8 cellular contexts compared by ENCODE assay signal in the genomic region with DNA sequence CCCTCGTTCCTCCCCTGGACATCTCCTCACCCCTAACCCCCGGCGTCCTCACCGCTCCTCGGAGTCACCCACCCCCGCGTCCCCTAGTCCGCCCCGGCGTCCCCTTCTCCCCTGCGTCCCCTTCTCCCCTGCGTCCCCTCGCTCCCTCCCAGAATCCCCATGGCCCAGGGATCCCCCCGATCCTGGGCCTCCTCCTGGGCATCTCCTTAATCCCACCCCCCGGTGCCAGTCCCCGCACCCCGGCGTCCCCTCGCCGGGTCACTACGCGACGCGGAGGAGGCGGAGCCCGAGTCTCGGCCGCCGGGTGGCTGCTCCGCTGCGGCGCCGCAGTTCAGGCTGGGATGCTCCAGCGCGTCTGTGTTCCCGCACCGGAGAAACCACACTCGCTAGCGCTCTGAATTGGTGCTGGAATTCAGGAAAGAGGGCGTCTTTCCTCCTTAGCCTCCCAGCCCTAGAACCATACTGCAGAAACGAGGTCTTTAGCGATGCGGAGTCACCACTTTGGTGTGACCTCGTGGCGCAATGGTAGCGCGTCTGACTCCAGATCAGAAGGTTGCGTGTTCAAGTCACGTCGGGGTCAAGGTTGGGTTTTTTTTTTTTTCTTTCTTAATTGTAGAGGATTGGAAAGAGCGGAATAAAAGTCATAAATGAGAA. TPM values are rescaled to one million over a fixed set of nuclear protein-coding genes. Genes with fewer than 3 reads are reported as not detected.
DNase-seq lines count a peak whose midpoint lies in the region; ATAC-seq and TF ChIP-seq lines count a peak whose summit lies in the region.

No MANE protein-coding gene starts in this region.

- H3K4me2 ChIP-seq in Karpas-422 (ENCODE audit: low read depth, low read length, poor library complexity, severe bottlenecking), result peak overlapping the region; percentile 75

- H3K79me2 ChIP-seq in Karpas-422 (ENCODE audit: low read length), result no peaks in the 10 kb centered on the region

- H3K36me3 Mint-ChIP-seq in Caco-2 (ENCODE audit: insufficient read depth, unreplicated experiment) (peaks cover 16% of the 10 kb centered on the region), nephron progenitor cell (ENCODE audit: low read depth) (no peaks in the 10 kb centered on the region)
- H3K36me3 Mint-ChIP-seq in stimulated activated naive CD8-positive, alpha-beta T cell treated with anti-CD3 and anti-CD28 coated beads, Interleukin-15, Interleukin-2, amounts not matched to agents 100 ng/mL and 50 ng/mL, for 24 hours (ENCODE audit: low read depth), result peaks cover 4% of the 10 kb centered on the region

- H3K27ac ChIP-seq in Karpas-422 (ENCODE audit: low read length), result peak overlapping the region; percentile 93
- H3K27ac ChIP-seq in RWPE2 (ENCODE audit: poor library complexity, severe bottlenecking), result peak overlapping the region; percentile 55

- H2AFZ ChIP-seq in Karpas-422 (ENCODE audit: low read length), result peak overlapping the region; percentile 60; the same call in 1 of the 2 replicates

- no peaks in the 10 kb centered on the region for H3K9me2 ChIP-seq in Karpas-422 (replicated peaks; ENCODE audit: insufficient read depth, low read length)

- H3K27me3 Mint-ChIP-seq in Caco-2 (ENCODE audit: insufficient read depth, unreplicated experiment), result peaks cover 2% of the 10 kb centered on the region
- peaks cover 13% of the 10 kb centered on the region for H3K27me3 Mint-ChIP-seq in nephron progenitor cell (ENCODE audit: low read depth, poor library complexity)
- peaks cover 7% of the 10 kb centered on the region for H3K27me3 Mint-ChIP-seq in stimulated activated naive CD8-positive, alpha-beta T cell treated with anti-CD3 and anti-CD28 coated beads, Interleukin-15, Interleukin-2, amounts not matched to agents 100 ng/mL and 50 ng/mL, for 24 hours

- no peaks in the 10 kb centered on the region for H3K36me3 ChIP-seq in Caco-2 (ENCODE audit: control insufficient read depth, insufficient read depth, low read length)
- no peaks in the 10 kb centered on the region for H3K36me3 ChIP-seq in Karpas-422 (ENCODE audit: insufficient read depth, low read length)
- no peaks in the 10 kb centered on the region for H3K36me3 ChIP-seq in RWPE2 (ENCODE audit: low read depth)

- H3K4me1 Mint-ChIP-seq in Caco-2 (ENCODE audit: low read depth, unreplicated experiment), result peaks cover 11% of the 10 kb centered on the region
- H3K4me1 Mint-ChIP-seq in nephron progenitor cell, result peaks cover 33% of the 10 kb centered on the region
- peaks cover 11% of the 10 kb centered on the region for H3K4me1 Mint-ChIP-seq in stimulated activated naive CD8-positive, alpha-beta T cell treated with anti-CD3 and anti-CD28 coated beads, Interleukin-15, Interleukin-2, amounts not matched to agents 100 ng/mL and 50 ng/mL, for 24 hours (ENCODE audit: low read depth)

- intact Hi-C loops in Caco-2 (cut with micrococcal nuclease; ENCODE audit: unreplicated experiment), result loop anchor here (1.0 to 2.0 kb wide), 2 partner anchors 141 to 145 kb away; a partner anchor contains a TSS

- peak overlapping the region; percentile 71 for H3K9ac ChIP-seq in Karpas-422 (ENCODE audit: low read length)

- H4K20me1 ChIP-seq in Karpas-422 (ENCODE audit: insufficient read depth, low read depth, low read length), result no peaks in the 10 kb centered on the region

- CTCF ChIA-PET in Caco-2 (lab: Charles Lee), result no interaction called here

- H3K27ac Mint-ChIP-seq in Caco-2 (ENCODE audit: unreplicated experiment) (peak overlapping the region; percentile 95), nephron progenitor cell (peak overlapping the region; percentile 83)
- peak overlapping the region; percentile 94 for H3K27ac Mint-ChIP-seq in stimulated activated naive CD8-positive, alpha-beta T cell treated with anti-CD3 and anti-CD28 coated beads, Interleukin-15, Interleukin-2, amounts not matched to agents 100 ng/mL and 50 ng/mL, for 24 hours

- H3K27me3 ChIP-seq in Caco-2 (replicated peaks; ENCODE audit: control insufficient read depth, insufficient read depth, low read length) (no peaks in the 10 kb centered on the region), Karpas-422 (ENCODE audit: low read length) (no peaks in the 10 kb centered on the region), RWPE2 (ENCODE audit: insufficient read depth, poor library complexity, severe bottlenecking) (no peaks in the 10 kb centered on the region)

- H3K4me3 ChIP-seq in Caco-2 (ENCODE audit: low read depth, low read length) (peak overlapping the region; percentile 98), Karpas-422 (ENCODE audit: low read length) (peak overlapping the region; percentile 75), RWPE2 (ENCODE audit: severe bottlenecking) (peak overlapping the region; percentile 73), foreskin fibroblast (ENCODE audit: low read depth in 1 of 2, low read length in 2 of 2) (peak overlapping the region; percentile 55 to 69)

- DNase-seq in Caco-2 (peak; percentile 93 to 94), Karpas-422 (peak; percentile 83), RWPE2 (ENCODE audit: low spot score) (peak; percentile 77), activated gamma-delta T cell treated with Interleukin-2 at 50 U/mL for 16 hours (peak; percentile 81), foreskin fibroblast (peak; percentile 84 to 95), nephron progenitor cell (peak; percentile 91)

- ATAC-seq in GM21528 (IDR thresholded peaks at IDR 0.05; ENCODE audit: low FRiP score, unreplicated experiment) (peak; percentile 75), RWPE2 (ENCODE audit: low read depth) (peak; percentile 95)

- peak overlapping the region; percentile 78 for H3K4me3 Mint-ChIP-seq in Caco-2 (ENCODE audit: unreplicated experiment)
- peak overlapping the region; percentile 90 for H3K4me3 Mint-ChIP-seq in nephron progenitor cell
- peak overlapping the region; percentile 84 for H3K4me3 Mint-ChIP-seq in stimulated activated naive CD8-positive, alpha-beta T cell treated with anti-CD3 and anti-CD28 coated beads, Interleukin-15, Interleukin-2, amounts not matched to agents 100 ng/mL and 50 ng/mL, for 24 hours

- no TSS peak for BruUV-seq in Caco-2 (replicated peaks; lab: Mats Ljungman, UMichigan)

- H3K9me3 ChIP-seq in Caco-2 (no peaks in the 10 kb centered on the region), Karpas-422 (ENCODE audit: low read length) (no peaks in the 10 kb centered on the region), RWPE2 (ENCODE audit: severe bottlenecking) (no peaks in the 10 kb centered on the region)

- H3K4me1 ChIP-seq in Caco-2, result no peaks in the 10 kb centered on the region
- peaks cover 44% of the 10 kb centered on the region for H3K4me1 ChIP-seq in Karpas-422 (ENCODE audit: low read length)
- no peaks in the 10 kb centered on the region for H3K4me1 ChIP-seq in RWPE2 (ENCODE audit: insufficient read depth, poor library complexity, severe bottlenecking)

- H3K9me3 Mint-ChIP-seq in Caco-2 (ENCODE audit: unreplicated experiment), result no peaks in the 10 kb centered on the region
- H3K9me3 Mint-ChIP-seq in nephron progenitor cell, result peaks cover 4% of the 10 kb centered on the region
- no peaks in the 10 kb centered on the region for H3K9me3 Mint-ChIP-seq in stimulated activated naive CD8-positive, alpha-beta T cell treated with anti-CD3 and anti-CD28 coated beads, Interleukin-15, Interleukin-2, amounts not matched to agents 100 ng/mL and 50 ng/mL, for 24 hours

- peak in 1 of 2 experiments; percentile 3 for TF ChIP-seq CTCF in Caco-2 (IDR thresholded peaks at IDR 0.05; ENCODE audit: insufficient read depth in 1 of 2, low read depth in 1 of 2, low read length in 1 of 2, severe bottlenecking in 1 of 2, unreplicated experiment in 1 of 2)
- TF ChIP-seq CTCF in RWPE2 (IDR thresholded peaks at IDR 0.05; ENCODE audit: poor library complexity, severe bottlenecking), result no peak
- no peak for TF ChIP-seq CTCF in foreskin fibroblast (IDR thresholded peaks at IDR 0.05; ENCODE audit: low read depth, low read length)
- TF ChIP-seq CTCF in nephron progenitor cell (IDR thresholded peaks at IDR 0.05), result no peak

- POLR2A ChIA-PET in Caco-2 (lab: Charles Lee), result no interaction called here

RNA-seq across cellular contexts. Expression of a gene that starts 25.9 kb away (rescaled TPM):
- 0.43 and 0.72 TPM in 2 replicates for total RNA-seq in Caco-2 (2022)
- not detected in 2 replicates for total RNA-seq in Karpas-422 (2014; rRNA removed; shearing (Covaris generic); ENCODE audit: low replicate concordance)

Comparison
In these comparisons a context has a peak if more than half of its experiments do, and no peak if none do; other contexts are left out.
1. Peak in every context shown above with its lines: DNase-seq, ATAC-seq, H3K4me3 ChIP-seq and H3K27ac ChIP-seq.